Comparison of ENCODE assay signal across 8 cellular contexts in genomic region chr19:43809762-43810696, GRCh38. TPM values are rescaled to one million over a fixed set of nuclear protein-coding genes. Genes with fewer than 3 reads are reported as not detected.
DNase-seq lines count a peak whose midpoint lies in the region; ATAC-seq, FAIRE-seq and TF ChIP-seq lines count a peak whose summit lies in the region.

No MANE protein-coding gene starts in this region.

- no peak overlapping the region for H3K9ac ChIP-seq in GM23248
- no peak overlapping the region for H3K9ac ChIP-seq in kidney (ENCODE audit: low read length in 2 of 2)

- TF ChIP-seq CTCF in C4-2B (conservative IDR thresholded peaks at IDR 0.05) (peak; percentile 54), kidney (IDR thresholded peaks at IDR 0.05; ENCODE audit: borderline replicate concordance, extremely low read depth, insufficient read depth) (peak; percentile 46)

- H3F3A ChIP-seq in GM23248 (ENCODE audit: insufficient read depth) = no peaks in the 10 kb centered on the region

- no peak overlapping the region for H3K4me2 ChIP-seq in GM23248 (ENCODE audit: unreplicated experiment)

- ATAC-seq in HG03439 (IDR thresholded peaks at IDR 0.05; ENCODE audit: unreplicated experiment) = no peak

- FAIRE-seq in kidney (lab: Jason Lieb, UNC) = peak; percentile 56

- H3K4me1 ChIP-seq in GM23248 (ENCODE audit: insufficient read depth) (no peaks in the 10 kb centered on the region), kidney (ENCODE audit: control insufficient read depth in 1 of 2, insufficient read depth in 1 of 2, low read depth in 1 of 2, low read length in 2 of 2) (no peaks in the 10 kb centered on the region)

- H3K36me3 ChIP-seq in GM23248 (ENCODE audit: low read depth) = no peaks in the 10 kb centered on the region
- H3K36me3 ChIP-seq in kidney (ENCODE audit: control insufficient read depth in 1 of 2, insufficient read depth in 2 of 2, low read length in 2 of 2) = no peaks in the 10 kb centered on the region

- no peak overlapping the region for H3K4me3 ChIP-seq in GM23248
- no peak overlapping the region for H3K4me3 ChIP-seq in kidney (ENCODE audit: low read length in 2 of 2)

- intact Hi-C loops in kidney (cut with DNase I) = no loop called here

- no peak overlapping the region for H2AFZ ChIP-seq in GM23248

- H3K27me3 ChIP-seq in GM23248 (replicated peaks; ENCODE audit: insufficient read depth) = no peaks in the 10 kb centered on the region

- no peaks in the 10 kb centered on the region for H4K20me1 ChIP-seq in GM23248 (ENCODE audit: insufficient read depth)

- H3K9me3 ChIP-seq in GM23248 (ENCODE audit: low read depth) = no peaks in the 10 kb centered on the region
- no peaks in the 10 kb centered on the region for H3K9me3 ChIP-seq in kidney (ENCODE audit: control insufficient read depth in 1 of 2, low read length in 2 of 2)

- 21 to 22% methylated on average over 7 to 8 of the region's 8 CpGs for WGBS in GM23248 (ENCODE audit: low coverage in 1 of 2, low lambda C conversion rate in 2 of 2, missing lambda C conversion rate in 2 of 2), 2 experiments

- H3K27ac ChIP-seq in C4-2B = no peak overlapping the region
- H3K27ac ChIP-seq in GM23248 = no peak overlapping the region
- no peak overlapping the region for H3K27ac ChIP-seq in kidney (ENCODE audit: low read depth in 2 of 2, low read length in 2 of 2)

- no peaks in the 10 kb centered on the region for H3K9me2 ChIP-seq in GM23248 (ENCODE audit: insufficient read depth)

- H3K79me2 ChIP-seq in GM23248 (ENCODE audit: insufficient read depth) = no peaks in the 10 kb centered on the region

- DNase-seq in GM23248 (peak; percentile 77), NCI-H446 treated with DMSO at 0.1 percent for 48 hours (lab: John Stamatoyannopoulos, UW) (peak; percentile 51), astrocyte of the hippocampus (ENCODE audit: low read depth, low spot score) (peak; percentile 63), kidney (no peak), retina (no peak), COLO668 (lab: John Stamatoyannopoulos, UW; ENCODE audit: unreplicated experiment) (no peak)

- in situ Hi-C loops in GM23248 (cut with MboI) = no loop called here

RNA-seq across cellular contexts. Expression of gene LYPD5, which starts 7.8 kb away (rescaled TPM):
- total RNA-seq in GM23248 (2014; rRNA removed; shearing (Covaris generic)) = 0.32 and 0.76 TPM in 2 replicates
- 1.1 and 1.4 TPM in 2 replicates for polyA plus RNA-seq in GM23248 (2016; fragmentation: Nextera tagmentation; extraction: Ambion mirVana)
- 4.2 TPM for total RNA-seq in kidney
- 1.8 TPM for polyA plus RNA-seq in kidney (ENCODE audit: insufficient read depth, low read depth, low replicate concordance)

RNA-seq across cellular contexts. Expression of gene ZNF283, which starts 17.1 kb away (rescaled TPM):
- 12.1 and 14.2 TPM in 2 replicates for total RNA-seq in GM23248 (2014; rRNA removed; shearing (Covaris generic))
- 4.6 and 5.4 TPM in 2 replicates for polyA plus RNA-seq in GM23248 (2016; fragmentation: Nextera tagmentation; extraction: Ambion mirVana)
- 12.7 TPM for total RNA-seq in kidney
- 3.3 TPM for polyA plus RNA-seq in kidney (ENCODE audit: insufficient read depth, low read depth, low replicate concordance)

RNA-seq across cellular contexts. Expression of gene KCNN4, which starts 29.3 kb away (rescaled TPM):
- total RNA-seq in GM23248 (2014; rRNA removed; shearing (Covaris generic)) = 8.7 and 13.7 TPM in 2 replicates
- polyA plus RNA-seq in GM23248 (2016; fragmentation: Nextera tagmentation; extraction: Ambion mirVana) = 9.4 and 11.9 TPM in 2 replicates
- 6.1 TPM for total RNA-seq in kidney
- 0.80 TPM for polyA plus RNA-seq in kidney (ENCODE audit: insufficient read depth, low read depth, low replicate concordance)

RNA-seq across cellular contexts. Expression of gene SMG9, which starts 55.3 kb away (rescaled TPM):
- 11.5 and 13.0 TPM in 2 replicates for total RNA-seq in GM23248 (2014; rRNA removed; shearing (Covaris generic))
- polyA plus RNA-seq in GM23248 (2016; fragmentation: Nextera tagmentation; extraction: Ambion mirVana) (23.2 and 25.7 TPM in 2 replicates), kidney (ENCODE audit: insufficient read depth, low read depth, low replicate concordance) (25.1 TPM)
- 34.6 TPM for total RNA-seq in kidney

Comparison
In these comparisons a context has a peak if more than half of its experiments do, and no peak if none do; other contexts are left out.
1. DNase-seq: peak in GM23248 (single experiment), NCI-H446 treated with DMSO at 0.1 percent for 48 hours (single experiment) and astrocyte of the hippocampus (single experiment); none in kidney (single experiment), retina (single experiment) and COLO668 (single experiment).